1 cellular context compared by ENCODE assay signal in the genomic region with DNA sequence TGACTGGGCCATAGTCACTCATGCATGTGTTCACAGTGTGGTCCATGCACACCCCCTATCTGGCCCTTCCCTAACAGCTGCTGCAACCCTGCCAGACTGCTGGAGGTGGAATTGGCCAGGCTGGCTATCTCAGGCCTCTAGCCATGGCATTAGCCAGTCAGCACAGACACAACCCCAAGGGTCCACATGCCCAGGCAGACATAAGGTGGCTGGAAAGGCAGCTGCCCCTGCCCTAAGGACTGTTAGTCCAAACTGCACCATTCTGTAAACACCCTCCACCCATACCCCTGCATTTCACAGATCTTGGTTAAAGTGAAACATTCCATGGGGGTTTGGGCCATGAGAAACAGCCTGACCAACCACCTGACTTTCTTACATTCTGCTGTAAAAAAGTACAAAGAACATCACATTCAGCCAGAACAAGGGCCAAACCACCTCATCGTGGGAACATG.
TF ChIP-seq lines count a peak whose summit lies in the region.

No MANE protein-coding gene starts in this region.

TF ChIP-seq in IMR-90, 13 proteins besides CTCF, POLR2A, EP300 and RAD21:
- TF ChIP-seq SMC3 (IDR thresholded peaks at IDR 0.05; ENCODE audit: low read depth, low read length), result no peak
- TF ChIP-seq RCOR1 (IDR thresholded peaks at IDR 0.05; ENCODE audit: insufficient replicate concordance, low read length), result no peak
- no peak for TF ChIP-seq MXI1 (IDR thresholded peaks at IDR 0.05; ENCODE audit: borderline replicate concordance, low read depth, low read length)
- no peak for TF ChIP-seq BHLHE40 (IDR thresholded peaks at IDR 0.05; ENCODE audit: low read depth, low read length)
